20 cellular contexts compared by ENCODE assay signal in genomic region chr2:101219281-101219680, GRCh38.
"Had no signal": no experiment of that assay in that cellular context is flagged by ENCODE, and none has a peak within 500 bp of the region (broad histone marks: within the 10 kb centered on the region; RNA-seq: fewer than 3 reads in every experiment).

No MANE protein-coding gene starts in this region.

- H3K4me3 ChIP-seq: ovary, prostate gland, thyroid gland had no signal

- H3K4me1 ChIP-seq: prostate gland, thyroid gland had no signal

- ATAC-seq: activated T-cell treated with anti-CD3 and anti-CD28 coated beads, Interleukin-2, amount 50 U/mL, for 72 hours; left ventricle myocardium superior; natural killer cell treated with Interleukin-12 subunit alpha and Interleukin-12 subunit beta and Interleukin-15 and Interleukin-18, amount 100 ng/mL, for 72 hours had no signal

- H3K27me3 Mint-ChIP-seq: stimulated activated naive CD8-positive, alpha-beta T cell treated with anti-CD3 and anti-CD28 coated beads, Interleukin-15, Interleukin-2, amounts not matched to agents 100 ng/mL and 50 ng/mL, for 24 hours had no signal

- H3K27me3 ChIP-seq: neutrophil, ovary, thyroid gland had no signal

- H3K36me3 ChIP-seq: neutrophil, ovary, prostate gland, thyroid gland had no signal

- H3K27ac ChIP-seq: neutrophil, ovary, prostate gland, thyroid gland had no signal

- H3K4me3 Mint-ChIP-seq: activated naive CD4-positive, alpha-beta T cell treated with anti-CD3 and anti-CD28 coated beads, Interleukin-2, amount 10 ng/mL, durations not matched to agents 7 days and 5 days; activated T-cell treated with anti-CD3 and anti-CD28 coated beads, Interleukin-2, amount 50 U/mL, for 72 hours; mesothelial cell of epicardium; natural killer cell treated with Interleukin-12 subunit alpha and Interleukin-12 subunit beta and Interleukin-15 and Interleukin-18, amount 100 ng/mL, for 72 hours; stimulated activated naive CD8-positive, alpha-beta T cell treated with anti-CD3 and anti-CD28 coated beads, Interleukin-15, Interleukin-2, amounts not matched to agents 100 ng/mL and 50 ng/mL, for 24 hours had no signal

- H3K36me3 Mint-ChIP-seq: mesothelial cell of epicardium had no signal

- DNase-seq: activated CD4-positive, alpha-beta T cell treated with anti-CD3 and anti-CD28 coated beads, Interleukin-2, amount 50 U/mL, for 4 hours; activated effector memory CD4-positive, alpha-beta T cell treated with Interleukin-2 at 50 U/mL for 16 hours; activated naive CD4-positive, alpha-beta T cell treated with anti-CD3 and anti-CD28 coated beads, Interleukin-2, amount 10 ng/mL, durations not matched to agents 7 days and 5 days; activated T-cell treated with anti-CD3 and anti-CD28 coated beads, Interleukin-2, amount 50 U/mL, for 72 hours; central memory CD4-positive, alpha-beta T cell; dermis blood vessel endothelial cell; effector CD8-positive, alpha-beta T cell; foreskin melanocyte; left ventricle myocardium superior; mammary epithelial cell; ovary; stimulated activated CD4-positive, alpha-beta T cell treated with anti-CD3 and anti-CD28 coated beads, Interleukin-12 subunit alpha, Interleukin-12 subunit beta, amount 100 ng/mL, for 4 hours; stimulated activated CD4-positive, alpha-beta T cell treated with anti-CD3 and anti-CD28 coated beads, Interleukin-4, amount 100 ng/mL, for 4 hours; substantia nigra; thyroid gland had no signal

- H3K4me1 Mint-ChIP-seq: mesothelial cell of epicardium had no signal

- H3K9me3 ChIP-seq: neutrophil, ovary, prostate gland, thyroid gland had no signal

- H3K27ac Mint-ChIP-seq: activated naive CD4-positive, alpha-beta T cell treated with anti-CD3 and anti-CD28 coated beads, Interleukin-2, amount 10 ng/mL, durations not matched to agents 7 days and 5 days; activated T-cell treated with anti-CD3 and anti-CD28 coated beads, Interleukin-2, amount 50 U/mL, for 72 hours; mesothelial cell of epicardium; natural killer cell treated with Interleukin-12 subunit alpha and Interleukin-12 subunit beta and Interleukin-15 and Interleukin-18, amount 100 ng/mL, for 72 hours; stimulated activated naive CD8-positive, alpha-beta T cell treated with anti-CD3 and anti-CD28 coated beads, Interleukin-15, Interleukin-2, amounts not matched to agents 100 ng/mL and 50 ng/mL, for 24 hours had no signal
